1 cellular context compared by ENCODE assay signal in the genomic region with DNA sequence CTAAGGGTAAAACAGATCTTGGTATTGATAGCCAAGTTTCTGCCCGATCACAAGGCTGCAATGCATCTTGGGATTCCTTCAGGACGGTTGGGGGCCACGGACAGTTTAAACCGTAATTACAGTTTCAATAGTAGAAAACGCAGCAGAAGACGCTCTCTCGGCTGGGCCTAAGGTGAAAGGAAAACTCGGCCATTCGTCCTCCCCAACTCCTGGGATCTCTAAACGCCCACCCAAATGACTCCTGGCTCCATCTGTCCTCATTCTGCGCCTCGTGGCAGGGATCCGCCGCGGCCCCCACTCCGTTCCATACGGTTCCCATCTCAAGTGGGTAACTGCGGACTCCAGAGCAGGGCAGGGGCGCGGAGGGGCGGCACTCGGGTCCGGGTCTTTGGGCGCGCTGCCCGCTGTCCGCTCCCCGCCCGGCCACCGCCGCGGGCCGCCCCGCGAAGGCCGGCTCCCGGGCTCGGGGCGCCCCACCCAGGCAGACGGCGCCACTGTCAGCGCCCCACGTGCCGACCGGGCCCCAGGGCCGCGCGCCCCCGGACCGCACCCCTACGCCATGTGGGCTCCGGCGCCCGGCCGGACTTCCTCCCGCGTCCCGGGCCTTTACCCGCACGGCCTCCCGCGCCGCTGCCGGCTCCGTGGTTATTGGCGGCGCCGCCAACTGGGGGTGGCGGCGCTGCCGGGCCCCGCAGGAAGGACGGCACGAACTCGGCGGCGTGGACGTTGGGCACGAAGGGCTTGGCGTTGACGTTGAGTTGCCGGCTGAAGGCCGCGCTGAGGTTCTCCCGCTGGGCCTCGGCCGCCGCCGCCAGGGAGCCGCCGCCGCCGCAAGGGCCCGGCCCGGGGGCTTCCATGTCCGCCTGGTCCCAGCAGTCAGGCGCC.
A peak's percentile ranks its signal among the peaks of the same experiment; 100 is the strongest.
TF ChIP-seq lines count a peak whose summit lies in the region.

No MANE protein-coding gene starts in this region.

TF ChIP-seq in K562, 482 proteins besides CTCF, POLR2A, EP300 and RAD21 (continues in another document):
- TF ChIP-seq ZNF282 (CRISPR knock-in tag; IDR thresholded peaks at IDR 0.05) (0 out of 2 replicates have a peak, but pooled peaks have one; percentile 4), RBM25 (IDR thresholded peaks at IDR 0.05; ENCODE audit: low read depth, low read length, severe bottlenecking) (peak; percentile 29), SMARCE1 (IDR thresholded peaks at IDR 0.05) (no peak), YY1 (IDR thresholded peaks at IDR 0.05; ENCODE audit: borderline replicate concordance in 1 of 3, control insufficient read depth in 1 of 3, extremely low read depth in 1 of 3, insufficient read depth in 3 of 3, insufficient read length in 1 of 3, insufficient replicate concordance in 2 of 3, low read depth in 1 of 3, low read length in 2 of 3) (peak in 1 of 3 experiments; percentile 34), DACH1 (IDR thresholded peaks at IDR 0.05; ENCODE audit: partially characterized antibody) (no peak), SMARCA4 (IDR thresholded peaks at IDR 0.05) (0 out of 2 replicates have a peak, but pooled peaks have one; percentile 4), ZNF707 (CRISPR knock-in tag; conservative IDR thresholded peaks at IDR 0.05) (no peak), HCFC1 (IDR thresholded peaks at IDR 0.05; ENCODE audit: low read depth, low read length) (0 out of 2 replicates have a peak, but pooled peaks have one; percentile 17), BHLHE40 (IDR thresholded peaks at IDR 0.05; ENCODE audit: low read length) (peak; percentile 51; the same call in 1 of the 2 replicates), ZFX (CRISPR knock-in tag; IDR thresholded peaks at IDR 0.05) (peak; percentile 66; the same call in 1 of the 2 replicates), FUS (optimal IDR thresholded peaks at IDR 0.05; ENCODE audit: low read depth, low read length) (no peak), SRSF7 (optimal IDR thresholded peaks at IDR 0.05; ENCODE audit: low read depth, low read length) (no peak), EP400 (IDR thresholded peaks at IDR 0.05) (peak; percentile 81), HDAC1 (IDR thresholded peaks at IDR 0.05) (no peak), RBM14 (IDR thresholded peaks at IDR 0.05; ENCODE audit: borderline replicate concordance, insufficient read depth, low read depth, low read length) (0 out of 2 replicates have a peak, but pooled peaks have one; percentile 8), SIN3A (IDR thresholded peaks at IDR 0.05; ENCODE audit: borderline replicate concordance in 2 of 2, control insufficient read depth in 1 of 2, low read depth in 2 of 2, low read length in 2 of 2) (peak; percentile 73 to 95; a peak in 3 of 4 replicates), MYBL2 (IDR thresholded peaks at IDR 0.05; ENCODE audit: low read depth) (peak; percentile 69), MYBL2 (CRISPR knock-in tag; IDR thresholded peaks at IDR 0.05; ENCODE audit: borderline replicate concordance) (no peak), BRCA1 (IDR thresholded peaks at IDR 0.05) (no peak), BRCA1 (CRISPR knock-in tag; IDR thresholded peaks at IDR 0.05) (peak; percentile 26; the same call in 1 of the 2 replicates), TEAD1 (CRISPR knock-in tag; IDR thresholded peaks at IDR 0.05) (0 out of 4 replicates have a peak, but pooled peaks of 1 of the 2 experiments have one; percentile 21)
- TF ChIP-seq, protein P1, sequence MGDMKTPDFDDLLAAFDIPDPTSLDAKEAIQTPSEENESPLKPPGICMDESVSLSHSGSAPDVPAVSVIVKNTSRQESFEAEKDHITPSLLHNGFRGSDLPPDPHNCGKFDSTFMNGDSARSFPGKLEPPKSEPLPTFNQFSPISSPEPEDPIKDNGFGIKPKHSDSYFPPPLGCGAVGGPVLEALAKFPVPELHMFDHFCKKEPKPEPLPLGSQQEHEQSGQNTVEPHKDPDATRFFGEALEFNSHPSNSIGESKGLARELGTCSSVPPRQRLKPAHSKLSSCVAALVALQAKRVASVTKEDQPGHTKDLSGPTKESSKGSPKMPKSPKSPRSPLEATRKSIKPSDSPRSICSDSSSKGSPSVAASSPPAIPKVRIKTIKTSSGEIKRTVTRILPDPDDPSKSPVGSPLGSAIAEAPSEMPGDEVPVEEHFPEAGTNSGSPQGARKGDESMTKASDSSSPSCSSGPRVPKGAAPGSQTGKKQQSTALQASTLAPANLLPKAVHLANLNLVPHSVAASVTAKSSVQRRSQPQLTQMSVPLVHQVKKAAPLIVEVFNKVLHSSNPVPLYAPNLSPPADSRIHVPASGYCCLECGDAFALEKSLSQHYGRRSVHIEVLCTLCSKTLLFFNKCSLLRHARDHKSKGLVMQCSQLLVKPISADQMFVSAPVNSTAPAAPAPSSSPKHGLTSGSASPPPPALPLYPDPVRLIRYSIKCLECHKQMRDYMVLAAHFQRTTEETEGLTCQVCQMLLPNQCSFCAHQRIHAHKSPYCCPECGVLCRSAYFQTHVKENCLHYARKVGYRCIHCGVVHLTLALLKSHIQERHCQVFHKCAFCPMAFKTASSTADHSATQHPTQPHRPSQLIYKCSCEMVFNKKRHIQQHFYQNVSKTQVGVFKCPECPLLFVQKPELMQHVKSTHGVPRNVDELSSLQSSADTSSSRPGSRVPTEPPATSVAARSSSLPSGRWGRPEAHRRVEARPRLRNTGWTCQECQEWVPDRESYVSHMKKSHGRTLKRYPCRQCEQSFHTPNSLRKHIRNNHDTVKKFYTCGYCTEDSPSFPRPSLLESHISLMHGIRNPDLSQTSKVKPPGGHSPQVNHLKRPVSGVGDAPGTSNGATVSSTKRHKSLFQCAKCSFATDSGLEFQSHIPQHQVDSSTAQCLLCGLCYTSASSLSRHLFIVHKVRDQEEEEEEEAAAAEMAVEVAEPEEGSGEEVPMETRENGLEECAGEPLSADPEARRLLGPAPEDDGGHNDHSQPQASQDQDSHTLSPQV (IDR thresholded peaks at IDR 0.05) = peak; percentile 29; the same call in 1 of the 2 replicates
- TF ChIP-seq, protein P2, sequence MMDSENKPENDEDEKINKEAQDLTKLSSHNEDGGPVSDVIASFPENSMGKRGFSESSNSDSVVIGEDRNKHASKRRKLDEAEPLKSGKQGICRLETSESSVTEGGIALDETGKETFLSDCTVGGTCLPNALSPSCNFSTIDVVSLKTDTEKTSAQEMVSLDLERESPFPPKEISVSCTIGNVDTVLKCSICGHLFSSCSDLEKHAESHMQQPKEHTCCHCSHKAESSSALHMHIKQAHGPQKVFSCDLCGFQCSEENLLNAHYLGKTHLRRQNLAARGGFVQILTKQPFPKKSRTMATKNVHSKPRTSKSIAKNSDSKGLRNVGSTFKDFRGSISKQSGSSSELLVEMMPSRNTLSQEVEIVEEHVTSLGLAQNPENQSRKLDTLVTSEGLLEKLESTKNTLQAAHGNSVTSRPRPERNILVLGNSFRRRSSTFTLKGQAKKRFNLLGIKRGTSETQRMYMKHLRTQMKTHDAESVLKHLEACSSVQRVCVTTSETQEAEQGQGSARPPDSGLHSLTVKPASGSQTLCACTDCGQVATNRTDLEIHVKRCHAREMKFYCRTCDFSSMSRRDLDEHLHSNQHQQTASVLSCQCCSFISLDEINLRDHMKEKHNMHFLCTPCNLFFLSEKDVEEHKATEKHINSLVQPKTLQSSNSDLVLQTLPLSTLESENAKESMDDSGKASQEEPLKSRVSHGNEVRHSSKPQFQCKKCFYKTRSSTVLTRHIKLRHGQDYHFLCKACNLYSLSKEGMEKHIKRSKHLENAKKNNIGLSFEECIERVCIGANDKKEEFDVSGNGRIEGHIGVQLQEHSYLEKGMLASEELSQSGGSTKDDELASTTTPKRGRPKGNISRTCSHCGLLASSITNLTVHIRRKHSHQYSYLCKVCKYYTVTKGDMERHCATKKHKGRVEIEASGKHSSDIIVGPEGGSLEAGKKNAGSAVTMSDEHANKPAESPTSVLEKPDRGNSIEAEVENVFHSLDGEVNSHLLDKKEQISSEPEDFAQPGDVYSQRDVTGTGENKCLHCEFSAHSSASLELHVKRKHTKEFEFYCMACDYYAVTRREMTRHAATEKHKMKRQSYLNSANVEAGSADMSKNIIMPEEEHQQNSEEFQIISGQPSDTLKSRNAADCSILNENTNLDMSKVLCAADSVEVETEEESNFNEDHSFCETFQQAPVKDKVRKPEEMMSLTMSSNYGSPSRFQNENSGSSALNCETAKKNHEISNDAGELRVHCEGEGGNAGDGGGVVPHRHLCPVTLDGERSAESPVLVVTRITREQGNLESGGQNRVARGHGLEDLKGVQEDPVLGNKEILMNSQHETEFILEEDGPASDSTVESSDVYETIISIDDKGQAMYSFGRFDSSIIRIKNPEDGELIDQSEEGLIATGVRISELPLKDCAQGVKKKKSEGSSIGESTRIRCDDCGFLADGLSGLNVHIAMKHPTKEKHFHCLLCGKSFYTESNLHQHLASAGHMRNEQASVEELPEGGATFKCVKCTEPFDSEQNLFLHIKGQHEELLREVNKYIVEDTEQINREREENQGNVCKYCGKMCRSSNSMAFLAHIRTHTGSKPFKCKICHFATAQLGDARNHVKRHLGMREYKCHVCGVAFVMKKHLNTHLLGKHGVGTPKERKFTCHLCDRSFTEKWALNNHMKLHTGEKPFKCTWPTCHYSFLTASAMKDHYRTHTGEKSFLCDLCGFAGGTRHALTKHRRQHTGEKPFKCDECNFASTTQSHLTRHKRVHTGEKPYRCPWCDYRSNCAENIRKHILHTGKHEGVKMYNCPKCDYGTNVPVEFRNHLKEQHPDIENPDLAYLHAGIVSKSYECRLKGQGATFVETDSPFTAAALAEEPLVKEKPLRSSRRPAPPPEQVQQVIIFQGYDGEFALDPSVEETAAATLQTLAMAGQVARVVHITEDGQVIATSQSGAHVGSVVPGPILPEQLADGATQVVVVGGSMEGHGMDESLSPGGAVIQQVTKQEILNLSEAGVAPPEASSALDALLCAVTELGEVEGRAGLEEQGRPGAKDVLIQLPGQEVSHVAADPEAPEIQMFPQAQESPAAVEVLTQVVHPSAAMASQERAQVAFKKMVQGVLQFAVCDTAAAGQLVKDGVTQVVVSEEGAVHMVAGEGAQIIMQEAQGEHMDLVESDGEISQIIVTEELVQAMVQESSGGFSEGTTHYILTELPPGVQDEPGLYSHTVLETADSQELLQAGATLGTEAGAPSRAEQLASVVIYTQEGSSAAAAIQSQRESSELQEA (IDR thresholded peaks at IDR 0.05; ENCODE audit: low read depth) = 0 out of 2 replicates have a peak, but pooled peaks have one; percentile 51
- TF ChIP-seq, protein P3, sequence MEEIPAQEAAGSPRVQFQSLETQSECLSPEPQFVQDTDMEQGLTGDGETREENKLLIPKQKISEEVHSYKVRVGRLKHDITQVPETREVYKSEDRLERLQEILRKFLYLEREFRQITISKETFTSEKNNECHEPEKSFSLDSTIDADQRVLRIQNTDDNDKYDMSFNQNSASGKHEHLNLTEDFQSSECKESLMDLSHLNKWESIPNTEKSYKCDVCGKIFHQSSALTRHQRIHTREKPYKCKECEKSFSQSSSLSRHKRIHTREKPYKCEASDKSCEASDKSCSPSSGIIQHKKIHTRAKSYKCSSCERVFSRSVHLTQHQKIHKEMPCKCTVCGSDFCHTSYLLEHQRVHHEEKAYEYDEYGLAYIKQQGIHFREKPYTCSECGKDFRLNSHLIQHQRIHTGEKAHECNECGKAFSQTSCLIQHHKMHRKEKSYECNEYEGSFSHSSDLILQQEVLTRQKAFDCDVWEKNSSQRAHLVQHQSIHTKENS (CRISPR knock-in tag; IDR thresholded peaks at IDR 0.05) = no peak
- TF ChIP-seq, protein P4, sequence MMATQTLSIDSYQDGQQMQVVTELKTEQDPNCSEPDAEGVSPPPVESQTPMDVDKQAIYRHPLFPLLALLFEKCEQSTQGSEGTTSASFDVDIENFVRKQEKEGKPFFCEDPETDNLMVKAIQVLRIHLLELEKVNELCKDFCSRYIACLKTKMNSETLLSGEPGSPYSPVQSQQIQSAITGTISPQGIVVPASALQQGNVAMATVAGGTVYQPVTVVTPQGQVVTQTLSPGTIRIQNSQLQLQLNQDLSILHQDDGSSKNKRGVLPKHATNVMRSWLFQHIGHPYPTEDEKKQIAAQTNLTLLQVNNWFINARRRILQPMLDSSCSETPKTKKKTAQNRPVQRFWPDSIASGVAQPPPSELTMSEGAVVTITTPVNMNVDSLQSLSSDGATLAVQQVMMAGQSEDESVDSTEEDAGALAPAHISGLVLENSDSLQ (IDR thresholded peaks at IDR 0.05) = no peak
- TF ChIP-seq, protein P5, sequence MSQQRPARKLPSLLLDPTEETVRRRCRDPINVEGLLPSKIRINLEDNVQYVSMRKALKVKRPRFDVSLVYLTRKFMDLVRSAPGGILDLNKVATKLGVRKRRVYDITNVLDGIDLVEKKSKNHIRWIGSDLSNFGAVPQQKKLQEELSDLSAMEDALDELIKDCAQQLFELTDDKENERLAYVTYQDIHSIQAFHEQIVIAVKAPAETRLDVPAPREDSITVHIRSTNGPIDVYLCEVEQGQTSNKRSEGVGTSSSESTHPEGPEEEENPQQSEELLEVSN (IDR thresholded peaks at IDR 0.05; ENCODE audit: borderline replicate concordance in 1 of 2, extremely low read depth in 1 of 2, insufficient read depth in 1 of 2, insufficient read length in 1 of 2, low read depth in 1 of 2, low read length in 1 of 2, poor library complexity in 1 of 2, severe bottlenecking in 1 of 2) = peak in 1 of 2 experiments; percentile 87
- TF ChIP-seq, protein P6, sequence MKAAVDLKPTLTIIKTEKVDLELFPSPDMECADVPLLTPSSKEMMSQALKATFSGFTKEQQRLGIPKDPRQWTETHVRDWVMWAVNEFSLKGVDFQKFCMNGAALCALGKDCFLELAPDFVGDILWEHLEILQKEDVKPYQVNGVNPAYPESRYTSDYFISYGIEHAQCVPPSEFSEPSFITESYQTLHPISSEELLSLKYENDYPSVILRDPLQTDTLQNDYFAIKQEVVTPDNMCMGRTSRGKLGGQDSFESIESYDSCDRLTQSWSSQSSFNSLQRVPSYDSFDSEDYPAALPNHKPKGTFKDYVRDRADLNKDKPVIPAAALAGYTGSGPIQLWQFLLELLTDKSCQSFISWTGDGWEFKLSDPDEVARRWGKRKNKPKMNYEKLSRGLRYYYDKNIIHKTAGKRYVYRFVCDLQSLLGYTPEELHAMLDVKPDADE (conservative IDR thresholded peaks at IDR 0.05; ENCODE audit: control insufficient read depth, low read depth, low read length) = peak; percentile 94
- TF ChIP-seq, protein P7, sequence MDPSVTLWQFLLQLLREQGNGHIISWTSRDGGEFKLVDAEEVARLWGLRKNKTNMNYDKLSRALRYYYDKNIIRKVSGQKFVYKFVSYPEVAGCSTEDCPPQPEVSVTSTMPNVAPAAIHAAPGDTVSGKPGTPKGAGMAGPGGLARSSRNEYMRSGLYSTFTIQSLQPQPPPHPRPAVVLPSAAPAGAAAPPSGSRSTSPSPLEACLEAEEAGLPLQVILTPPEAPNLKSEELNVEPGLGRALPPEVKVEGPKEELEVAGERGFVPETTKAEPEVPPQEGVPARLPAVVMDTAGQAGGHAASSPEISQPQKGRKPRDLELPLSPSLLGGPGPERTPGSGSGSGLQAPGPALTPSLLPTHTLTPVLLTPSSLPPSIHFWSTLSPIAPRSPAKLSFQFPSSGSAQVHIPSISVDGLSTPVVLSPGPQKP (CRISPR knock-in tag; IDR thresholded peaks at IDR 0.05) = 0 out of 2 replicates have a peak, but pooled peaks have one; percentile 21
- TF ChIP-seq, protein P8, sequence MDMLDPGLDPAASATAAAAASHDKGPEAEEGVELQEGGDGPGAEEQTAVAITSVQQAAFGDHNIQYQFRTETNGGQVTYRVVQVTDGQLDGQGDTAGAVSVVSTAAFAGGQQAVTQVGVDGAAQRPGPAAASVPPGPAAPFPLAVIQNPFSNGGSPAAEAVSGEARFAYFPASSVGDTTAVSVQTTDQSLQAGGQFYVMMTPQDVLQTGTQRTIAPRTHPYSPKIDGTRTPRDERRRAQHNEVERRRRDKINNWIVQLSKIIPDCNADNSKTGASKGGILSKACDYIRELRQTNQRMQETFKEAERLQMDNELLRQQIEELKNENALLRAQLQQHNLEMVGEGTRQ (CRISPR knock-in tag; IDR thresholded peaks at IDR 0.05) = peak; percentile 14; the same call in 1 of the 2 replicates
